In genomic region chr16:47028767-47029377, GRCh38 we compare ENCODE assay signal across 17 cellular contexts. TPM values are rescaled to one million over a fixed set of nuclear protein-coding genes. Genes with fewer than 3 reads are reported as not detected.
DNase-seq lines count a peak whose midpoint lies in the region; ATAC-seq and TF ChIP-seq lines count a peak whose summit lies in the region.
"Had no signal": no experiment of that assay in that cellular context is flagged by ENCODE, and none has a peak within 500 bp of the region (broad histone marks: within the 10 kb centered on the region; RNA-seq: fewer than 3 reads in every experiment).

No MANE protein-coding gene starts in this region.

- H3K4me3 ChIP-seq in left ventricle myocardium inferior (no peak overlapping the region), thyroid gland (replicated peaks in 1 of 3) (no peak overlapping the region)
- H3K4me3 ChIP-seq: A549, GM23248 had no signal

- ATAC-seq in left cardiac atrium (no peak), left colon (peak; percentile 75), HG03025 (IDR thresholded peaks at IDR 0.05; ENCODE audit: low FRiP score, unreplicated experiment) (no peak)
- ATAC-seq: A549, HCT116 had no signal

- TF ChIP-seq CTCF in left ventricle myocardium inferior (IDR thresholded peaks at IDR 0.05; ENCODE audit: borderline replicate concordance): no peak
- no peak for TF ChIP-seq CTCF in thyroid gland (IDR thresholded peaks at IDR 0.05)

- H3K27ac ChIP-seq in left ventricle myocardium inferior (replicated peaks): peak overlapping the region; percentile 48
- peak overlapping the region in 2 of 3 donors; percentile 25 for H3K27ac ChIP-seq in thyroid gland
- H3K27ac ChIP-seq: A549, C4-2B, GM23248 had no signal

- no peaks in the 10 kb centered on the region for H3K36me3 ChIP-seq in left ventricle myocardium inferior
- H3K36me3 ChIP-seq in thyroid gland: no peaks in the 10 kb centered on the region
- H3K36me3 ChIP-seq: BE2C had no signal

- DNase-seq in left ventricle myocardium inferior (no peak), left cardiac atrium (no peak), SK-MEL-5 (ENCODE audit: low read depth, low spot score) (peak; percentile 80), left colon (no peak), thyroid gland (no peak), NCI-H1436 (lab: John Stamatoyannopoulos, UW) (no peak)
- DNase-seq: BE2C; CD4-positive, alpha-beta memory T cell; COR-L47; DMS153; GF-D8; GM23248; IMR-90 had no signal

- intact Hi-C loops in left ventricle myocardium inferior (cut with micrococcal nuclease) (no loop called here), left cardiac atrium (cut with DNase I) (no loop called here), left colon (cut with DNase I, micrococcal nuclease) (no loop called here), thyroid gland (cut with DNase I) (no loop called here)

- no peak for TF ChIP-seq POLR2A in thyroid gland (IDR thresholded peaks at IDR 0.05)

- H3K4me1 ChIP-seq in left ventricle myocardium inferior (peaks cover 7% of the 10 kb centered on the region), thyroid gland (peaks cover 0 to 6% of the 10 kb centered on the region in 2 donors)
- H3K4me1 ChIP-seq: A549, BE2C had no signal

- in situ Hi-C loops in SK-MEL-5 (cut with HindIII; ENCODE audit: low pct_unique_long_range_greater_than_20kb, low sequenced_read_pairs): no loop called here

- H3K9me3 ChIP-seq in left ventricle myocardium inferior (replicated peaks) (no peaks in the 10 kb centered on the region), thyroid gland (no peaks in the 10 kb centered on the region)
- H3K9me3 ChIP-seq: A549, BE2C had no signal

- WGBS in thyroid gland, 2 donors: 46 to 48% methylated on average over 6 of the region's 6 CpGs

- H3K27me3 ChIP-seq in left ventricle myocardium inferior (ENCODE audit: low read depth): no peaks in the 10 kb centered on the region
- no peaks in the 10 kb centered on the region for H3K27me3 ChIP-seq in thyroid gland
- H3K27me3 ChIP-seq: BE2C had no signal

RNA-seq across cellular contexts. Expression of gene DNAJA2, which starts 55.4 kb away (rescaled TPM):
- 90.8 TPM for total RNA-seq in left ventricle myocardium inferior
- total RNA-seq in left cardiac atrium: 10 to 100 TPM; 79.1 to 94.9 TPM
- 74.3 and 86.4 TPM in 2 replicates for total RNA-seq in SK-MEL-5 (2014; rRNA removed; shearing (Covaris generic))
- polyA plus RNA-seq in SK-MEL-5 (2015; cell fraction: cytosol; rRNA removed): 28.6 and 37.5 TPM in 2 replicates
- 22.2 and 23.2 TPM in 2 replicates for polyA plus RNA-seq in SK-MEL-5 (2015; cell fraction: nucleus; rRNA removed)
- total RNA-seq in left colon: 10 to 100 TPM; 61.0 to 63.9 TPM
- total RNA-seq in thyroid gland: 10 to 100 TPM; 55.6 to 86.0 (median 62.1) TPM
